14 cellular contexts compared by ENCODE assay signal in the genomic region with DNA sequence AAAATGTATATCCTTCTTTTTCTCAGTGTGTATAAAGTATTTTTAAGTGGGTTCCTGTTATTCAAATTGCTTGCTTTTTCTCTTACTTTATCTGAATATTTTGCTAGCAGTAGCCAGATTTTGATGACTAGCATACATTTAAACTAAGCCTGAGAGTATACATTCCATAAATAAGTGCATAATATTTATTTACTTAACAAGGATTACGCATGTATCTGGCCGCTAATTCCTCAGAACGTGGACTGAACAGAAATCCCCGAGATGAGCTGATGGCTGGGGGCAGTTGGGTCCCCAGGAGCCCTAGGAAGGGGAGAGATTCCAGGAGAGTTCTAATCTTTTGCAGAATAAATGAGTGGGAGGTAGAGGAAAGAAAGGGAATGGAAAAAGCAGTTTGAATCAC.
DNase-seq lines count a peak whose midpoint lies in the region; ATAC-seq and TF ChIP-seq lines count a peak whose summit lies in the region.
"Had no signal": no experiment of that assay in that cellular context is flagged by ENCODE, and none has a peak within 500 bp of the region (broad histone marks: within the 10 kb centered on the region; RNA-seq: fewer than 3 reads in every experiment).

No MANE protein-coding gene starts in this region.

- TF ChIP-seq CTCF in heart right ventricle (IDR thresholded peaks at IDR 0.05), result no peak

- H3K4me1 Mint-ChIP-seq in activated T-cell treated with anti-CD3 and anti-CD28 coated beads, Interleukin-2, amount 50 U/mL, for 24 hours (ENCODE audit: low read depth), result no peaks in the 10 kb centered on the region

- no peaks in the 10 kb centered on the region for H3K9me3 ChIP-seq in heart right ventricle
- H3K9me3 ChIP-seq in right cardiac atrium (ENCODE audit: control insufficient read depth, low read length), result no peaks in the 10 kb centered on the region
- H3K9me3 ChIP-seq in SK-N-MC (ENCODE audit: low read depth, low read length), result no peaks in the 10 kb centered on the region

- intact Hi-C loops in heart right ventricle (cut with DNase I), result loop anchor here in 2 of 10 donors (5.0 kb wide), 2 partner anchors 220 to 230 kb away; no protein-coding TSS in a partner anchor
- intact Hi-C loops in right cardiac atrium (cut with DNase I), result loop anchor here in 1 of 4 donors (5.0 kb wide), 1 partner anchor 375 kb away; no protein-coding TSS in a partner anchor

- H3K27me3 Mint-ChIP-seq in activated T-cell treated with anti-CD3 and anti-CD28 coated beads, Interleukin-2, amount 50 U/mL, for 24 hours, result peaks cover 18% of the 10 kb centered on the region

- WGBS in heart right ventricle, 2 donors, result 89 to 92% methylated on average over 4 of the region's 4 CpGs
- 79% methylated on average over 4 of the region's 4 CpGs for WGBS in right cardiac atrium

- H3K27ac Mint-ChIP-seq in activated T-cell treated with anti-CD3 and anti-CD28 coated beads, Interleukin-2, amount 50 U/mL, for 24 hours, result no peak overlapping the region

- no peak overlapping the region for H3K4me3 Mint-ChIP-seq in activated T-cell treated with anti-CD3 and anti-CD28 coated beads, Interleukin-2, amount 50 U/mL, for 24 hours

- no peak overlapping the region for H3K4me3 ChIP-seq in heart right ventricle
- H3K4me3 ChIP-seq in right cardiac atrium (ENCODE audit: low read length), result no peak overlapping the region
- no peak overlapping the region for H3K4me3 ChIP-seq in SK-N-MC

- H3K9me3 Mint-ChIP-seq in activated T-cell treated with anti-CD3 and anti-CD28 coated beads, Interleukin-2, amount 50 U/mL, for 24 hours, result no peaks in the 10 kb centered on the region

- no peaks in the 10 kb centered on the region for H3K36me3 Mint-ChIP-seq in activated T-cell treated with anti-CD3 and anti-CD28 coated beads, Interleukin-2, amount 50 U/mL, for 24 hours (ENCODE audit: low read depth)

- H3K9ac ChIP-seq in SK-N-MC (ENCODE audit: insufficient read length), result no peak overlapping the region

- H3K27ac ChIP-seq in heart right ventricle, result peak overlapping the region in 7 of 10 donors; percentile 66 to 89 (median 71)
- no peak overlapping the region for H3K27ac ChIP-seq in right cardiac atrium (ENCODE audit: low read length)
- H3K27ac ChIP-seq in SK-N-MC, result peak overlapping the region; percentile 52
- peak overlapping the region; percentile 9 for H3K27ac ChIP-seq in temporal lobe (ENCODE audit: low read depth, low read length)

- ATAC-seq in heart right ventricle (no peak), right cardiac atrium (no peak), GM21447 (IDR thresholded peaks at IDR 0.05; ENCODE audit: unreplicated experiment) (no peak)
- ATAC-seq: HepG2, SK-N-SH treated with all-trans-retinoic acid at 6 μM for 48 hours had no signal

- H3K36me3 ChIP-seq in heart right ventricle (peaks cover 0 to 74% (median under 1%) of the 10 kb centered on the region in 9 donors), SK-N-MC (ENCODE audit: insufficient read depth, low read length) (no peaks in the 10 kb centered on the region)

- H3K27me3 ChIP-seq in heart right ventricle, result no peaks in the 10 kb centered on the region
- no peaks in the 10 kb centered on the region for H3K27me3 ChIP-seq in right cardiac atrium (ENCODE audit: control insufficient read depth, insufficient read depth)

- DNase-seq in heart right ventricle (no peak), right cardiac atrium (no peak), SK-N-MC (ENCODE audit: low read depth, low spot score) (no peak), iris pigment epithelial cell (ENCODE audit: low read depth) (peak; percentile 78)
- no peak for DNase-seq in activated T-cell treated with anti-CD3 and anti-CD28 coated beads, Interleukin-2, amount 50 U/mL, for 24 hours
- no peak for DNase-seq in stimulated activated CD4-positive, alpha-beta T cell treated with anti-CD3 and anti-CD28 coated beads, Interleukin-4, amount 100 ng/mL, for 1 hour
- DNase-seq: COR-L47, NCI-H1048, NCI-H1436 treated with DMSO at 0.1 percent for 48 hours, SHP77 had no signal

- H3K4me1 ChIP-seq in heart right ventricle (peaks cover 3 to 36% (median 24%) of the 10 kb centered on the region in 9 donors), right cardiac atrium (ENCODE audit: control insufficient read depth, insufficient read depth, low read length) (peaks cover 4% of the 10 kb centered on the region)
